ENCODE assay signal across 2 cellular contexts in genomic region chr4:169066934-169067333, GRCh38.
TF ChIP-seq lines count a peak whose summit lies in the region.

No MANE protein-coding gene starts in this region.

TF ChIP-seq in HepG2, 621 proteins besides CTCF, POLR2A, EP300 and RAD21:
- TF ChIP-seq CBX1 (IDR thresholded peaks at IDR 0.05; ENCODE audit: low read depth): no peak
- TF ChIP-seq, protein P1, sequence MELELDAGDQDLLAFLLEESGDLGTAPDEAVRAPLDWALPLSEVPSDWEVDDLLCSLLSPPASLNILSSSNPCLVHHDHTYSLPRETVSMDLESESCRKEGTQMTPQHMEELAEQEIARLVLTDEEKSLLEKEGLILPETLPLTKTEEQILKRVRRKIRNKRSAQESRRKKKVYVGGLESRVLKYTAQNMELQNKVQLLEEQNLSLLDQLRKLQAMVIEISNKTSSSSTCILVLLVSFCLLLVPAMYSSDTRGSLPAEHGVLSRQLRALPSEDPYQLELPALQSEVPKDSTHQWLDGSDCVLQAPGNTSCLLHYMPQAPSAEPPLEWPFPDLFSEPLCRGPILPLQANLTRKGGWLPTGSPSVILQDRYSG (CRISPR knock-in tag; IDR thresholded peaks at IDR 0.05): no peak
- no peak for TF ChIP-seq ZNF724P (CRISPR knock-in tag; IDR thresholded peaks at IDR 0.05; ENCODE audit: borderline replicate concordance)
- TF ChIP-seq MAFK (conservative IDR thresholded peaks at IDR 0.05 in 1 of 2, IDR thresholded peaks at IDR 0.05 in 1 of 2; ENCODE audit: low read length in 2 of 2): peak; percentile 45 to 67; a peak in 3 of 4 replicates
- no peak for TF ChIP-seq ZNF296 (CRISPR knock-in tag; conservative IDR thresholded peaks at IDR 0.05)
- TF ChIP-seq, protein P2, sequence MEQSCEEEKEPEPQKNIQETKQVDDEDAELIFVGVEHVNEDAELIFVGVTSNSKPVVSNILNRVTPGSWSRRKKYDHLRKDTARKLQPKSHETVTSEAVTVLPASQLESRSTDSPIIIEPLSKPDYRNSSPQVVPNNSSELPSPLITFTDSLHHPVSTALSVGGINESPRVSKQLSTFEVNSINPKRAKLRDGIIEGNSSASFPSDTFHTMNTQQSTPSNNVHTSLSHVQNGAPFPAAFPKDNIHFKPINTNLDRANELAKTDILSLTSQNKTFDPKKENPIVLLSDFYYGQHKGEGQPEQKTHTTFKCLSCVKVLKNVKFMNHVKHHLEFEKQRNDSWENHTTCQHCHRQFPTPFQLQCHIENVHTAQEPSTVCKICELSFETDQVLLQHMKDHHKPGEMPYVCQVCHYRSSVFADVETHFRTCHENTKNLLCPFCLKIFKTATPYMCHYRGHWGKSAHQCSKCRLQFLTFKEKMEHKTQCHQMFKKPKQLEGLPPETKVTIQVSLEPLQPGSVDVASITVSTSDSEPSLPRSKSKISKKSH (CRISPR knock-in tag; IDR thresholded peaks at IDR 0.05; ENCODE audit: borderline replicate concordance): no peak
- no peak for TF ChIP-seq ZNF276 (CRISPR knock-in tag; IDR thresholded peaks at IDR 0.05; ENCODE audit: low read depth)

TF ChIP-seq in K562, 482 proteins besides CTCF, POLR2A, EP300 and RAD21:
- TF ChIP-seq ZNF830 (CRISPR knock-in tag; IDR thresholded peaks at IDR 0.05) (no peak), RFX5 (IDR thresholded peaks at IDR 0.05; ENCODE audit: low read depth, low read length) (no peak), U2AF2 (optimal IDR thresholded peaks at IDR 0.05; ENCODE audit: low read depth, low read length) (no peak), CSDE1 (IDR thresholded peaks at IDR 0.05) (no peak), SLC30A9 (CRISPR knock-in tag; IDR thresholded peaks at IDR 0.05) (no peak), C11orf30 (IDR thresholded peaks at IDR 0.05; ENCODE audit: low read depth) (peak; percentile 31; the same call in 1 of the 2 replicates), ZNF316 (IDR thresholded peaks at IDR 0.05) (peak; percentile 58; the same call in 1 of the 2 replicates), USF1 (CRISPR knock-in tag; IDR thresholded peaks at IDR 0.05) (no peak), MAFF (IDR thresholded peaks at IDR 0.05; ENCODE audit: low read length) (0 out of 2 replicates have a peak, but pooled peaks have one; percentile 1), MAFG (tag; conservative IDR thresholded peaks at IDR 0.05) (peak; percentile 35; the same call in 1 of the 2 replicates), ZNF766 (CRISPR knock-in tag; conservative IDR thresholded peaks at IDR 0.05) (no peak), ZNF384 (IDR thresholded peaks at IDR 0.05; ENCODE audit: low read depth, low read length) (no peak)
- TF ChIP-seq, protein P3, sequence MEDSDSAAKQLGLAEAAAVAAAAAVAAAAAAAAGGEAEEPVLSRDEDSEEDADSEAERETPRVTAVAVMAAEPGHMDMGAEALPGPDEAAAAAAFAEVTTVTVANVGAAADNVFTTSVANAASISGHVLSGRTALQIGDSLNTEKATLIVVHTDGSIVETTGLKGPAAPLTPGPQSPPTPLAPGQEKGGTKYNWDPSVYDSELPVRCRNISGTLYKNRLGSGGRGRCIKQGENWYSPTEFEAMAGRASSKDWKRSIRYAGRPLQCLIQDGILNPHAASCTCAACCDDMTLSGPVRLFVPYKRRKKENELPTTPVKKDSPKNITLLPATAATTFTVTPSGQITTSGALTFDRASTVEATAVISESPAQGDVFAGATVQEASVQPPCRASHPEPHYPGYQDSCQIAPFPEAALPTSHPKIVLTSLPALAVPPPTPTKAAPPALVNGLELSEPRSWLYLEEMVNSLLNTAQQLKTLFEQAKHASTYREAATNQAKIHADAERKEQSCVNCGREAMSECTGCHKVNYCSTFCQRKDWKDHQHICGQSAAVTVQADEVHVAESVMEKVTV (CRISPR knock-in tag; IDR thresholded peaks at IDR 0.05): no peak
- TF ChIP-seq, protein P4, sequence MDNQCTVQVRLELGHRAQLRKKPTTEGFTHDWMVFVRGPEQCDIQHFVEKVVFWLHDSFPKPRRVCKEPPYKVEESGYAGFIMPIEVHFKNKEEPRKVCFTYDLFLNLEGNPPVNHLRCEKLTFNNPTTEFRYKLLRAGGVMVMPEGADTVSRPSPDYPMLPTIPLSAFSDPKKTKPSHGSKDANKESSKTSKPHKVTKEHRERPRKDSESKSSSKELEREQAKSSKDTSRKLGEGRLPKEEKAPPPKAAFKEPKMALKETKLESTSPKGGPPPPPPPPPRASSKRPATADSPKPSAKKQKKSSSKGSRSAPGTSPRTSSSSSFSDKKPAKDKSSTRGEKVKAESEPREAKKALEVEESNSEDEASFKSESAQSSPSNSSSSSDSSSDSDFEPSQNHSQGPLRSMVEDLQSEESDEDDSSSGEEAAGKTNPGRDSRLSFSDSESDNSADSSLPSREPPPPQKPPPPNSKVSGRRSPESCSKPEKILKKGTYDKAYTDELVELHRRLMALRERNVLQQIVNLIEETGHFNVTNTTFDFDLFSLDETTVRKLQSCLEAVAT (IDR thresholded peaks at IDR 0.05): no peak
